ENCODE assay signal across 1 cellular context in the genomic region with DNA sequence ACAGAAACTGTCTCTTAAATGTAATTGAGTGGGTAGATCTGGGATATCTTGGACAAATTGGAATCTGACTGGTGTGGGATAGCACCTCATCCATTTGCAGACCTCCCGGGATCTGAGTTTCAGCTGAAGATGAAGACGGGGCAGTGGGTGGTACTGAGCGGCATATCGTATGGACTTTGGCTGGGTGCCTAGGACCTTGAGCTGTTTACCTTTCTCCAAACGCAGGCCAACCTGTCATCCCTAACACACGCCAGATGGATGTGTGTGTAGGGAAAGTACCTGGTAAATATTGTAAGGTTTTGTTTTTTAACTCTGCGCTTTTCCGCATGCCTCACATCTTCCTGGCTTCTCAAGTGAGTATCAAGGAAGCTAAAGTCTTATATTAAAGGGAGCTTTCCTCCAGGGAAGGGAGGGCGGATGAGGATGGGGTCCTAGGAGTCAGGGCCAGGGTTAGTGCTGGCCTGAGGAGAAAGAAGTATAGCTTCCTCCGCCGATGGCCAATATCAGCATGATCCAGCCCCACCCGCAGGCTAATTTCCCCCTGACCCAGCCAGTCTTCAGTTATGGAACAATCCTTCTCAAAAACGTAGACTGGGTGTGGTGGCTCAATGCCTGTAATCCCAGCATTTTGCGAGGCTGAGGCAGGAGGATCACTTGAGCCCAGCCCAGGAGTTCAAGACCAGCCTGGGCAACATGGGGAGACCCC.
TF ChIP-seq lines count a peak whose summit lies in the region.

No MANE protein-coding gene starts in this region.

TF ChIP-seq in HepG2, 621 proteins besides CTCF, POLR2A, EP300 and RAD21 (continued from another document):
- TF ChIP-seq CSRNP2 (CRISPR knock-in tag; conservative IDR thresholded peaks at IDR 0.05; ENCODE audit: low read depth) (no peak), KDM3A (CRISPR knock-in tag; IDR thresholded peaks at IDR 0.05; ENCODE audit: low read depth) (no peak), ZNF703 (CRISPR knock-in tag; IDR thresholded peaks at IDR 0.05; ENCODE audit: borderline replicate concordance) (no peak)
TF ChIP-seq in HepG2: peak in this region for 65.
